In genomic region chr6:87484491-87484890, GRCh38 we compare ENCODE assay signal across 12 cellular contexts.
"Had no signal": no experiment of that assay in that cellular context is flagged by ENCODE, and none has a peak within 500 bp of the region (broad histone marks: within the 10 kb centered on the region; RNA-seq: fewer than 3 reads in every experiment).

No MANE protein-coding gene starts in this region.

- H3K27ac ChIP-seq: esophagus muscularis mucosa, tibial nerve had no signal

- ATAC-seq: stimulated activated naive B cell treated with anti-CD40 and anti-IgM and Interleukin-4, amounts not matched to agents 10 μg/mL and 1 μg/mL and 100 μg/mL, for 72 hours had no signal

- H3K4me3 ChIP-seq: esophagus muscularis mucosa, tibial nerve had no signal

- H3K9me3 ChIP-seq: esophagus muscularis mucosa, tibial nerve had no signal

- H3K4me1 ChIP-seq: esophagus muscularis mucosa, tibial nerve had no signal

- H3K27me3 ChIP-seq: esophagus muscularis mucosa, tibial nerve had no signal

- DNase-seq: activated CD4-positive, alpha-beta T cell treated with anti-CD3 and anti-CD28 coated beads, Interleukin-2, amount 50 U/mL, for 4 hours; activated CD4-positive, CD25-positive, alpha-beta regulatory T cell treated with anti-CD3 and anti-CD28 coated beads, Interleukin-2, amount 50 U/mL, for 72 hours; activated effector memory CD4-positive, alpha-beta T cell treated with anti-CD3 and anti-CD28 coated beads, Interleukin-2, amount 50 U/mL, for 16 hours; activated T-cell treated with anti-CD3 and anti-CD28 coated beads, Interleukin-2, amount 50 U/mL, for 24 hours; aorta; hypothalamus; posterior cingulate gyrus; retina; stimulated activated CD4-positive, alpha-beta T cell treated with anti-CD3 and anti-CD28 coated beads, Interleukin-2, amount 100 ng/mL, for 48 hours; stimulated activated naive B cell treated with anti-CD40 and anti-IgM and Interleukin-4, amounts not matched to agents 10 μg/mL and 1 μg/mL and 100 μg/mL, for 72 hours had no signal
